In the genomic region with DNA sequence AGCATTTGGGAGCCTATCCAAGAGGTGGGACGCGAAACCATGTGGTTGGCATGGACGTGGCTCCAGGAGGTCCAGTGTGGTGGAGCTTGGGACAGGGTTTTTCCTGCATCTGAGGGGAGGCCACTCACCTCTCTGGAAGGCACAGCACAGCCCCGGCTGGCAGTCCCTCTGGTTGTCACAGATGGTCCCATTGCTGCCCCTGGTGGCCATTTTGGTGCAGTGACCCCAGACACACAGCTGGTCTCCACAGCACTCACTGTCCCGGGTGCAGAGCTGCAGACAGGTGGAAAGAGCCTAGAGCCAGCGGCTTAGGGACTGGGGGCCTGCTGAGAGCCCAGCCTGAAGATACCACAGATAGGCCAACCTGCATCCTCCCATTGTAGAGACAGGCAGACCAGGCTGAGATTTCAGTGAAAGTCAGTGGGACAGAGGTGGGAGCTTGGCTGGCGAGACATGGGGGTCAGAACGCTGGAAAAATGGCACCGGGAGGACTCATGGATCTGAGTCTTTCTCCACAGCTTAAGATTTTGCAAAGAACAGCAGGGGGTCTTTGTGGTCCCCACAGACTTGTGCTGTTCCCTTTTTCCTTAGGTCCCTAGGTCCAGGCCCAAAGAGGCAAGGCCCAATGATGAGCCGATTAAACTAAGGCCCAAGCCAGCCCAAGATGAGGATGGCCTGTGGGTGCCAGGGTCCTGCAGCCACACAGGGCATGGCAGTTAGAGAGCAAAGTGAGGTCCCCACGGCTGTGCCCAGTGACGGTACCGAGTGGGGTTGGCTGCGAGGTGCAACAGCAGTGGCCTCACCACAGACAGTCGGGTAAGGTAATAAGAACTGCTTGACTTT, we compare ENCODE assay signal across 8 cellular contexts. TPM values are rescaled to one million over a fixed set of nuclear protein-coding genes. Genes with fewer than 3 reads are reported as not detected.
DNase-seq lines count a peak whose midpoint lies in the region; ATAC-seq lines count a peak whose summit lies in the region.

No MANE protein-coding gene starts in this region.

- peak; percentile 89 for ATAC-seq in HG02610 (IDR thresholded peaks at IDR 0.05; ENCODE audit: unreplicated experiment)

- peak; percentile 52 for DNase-seq in SIG-M5 treated with dmso at 0.1 percent for 504 hours (lab: John Stamatoyannopoulos, UW; ENCODE audit: unreplicated experiment)
- DNase-seq in SIG-M5 (lab: John Stamatoyannopoulos, UW) = no peak
- DNase-seq in NCI-H1092 treated with DMSO at 0.1 percent for 48 hours (lab: John Stamatoyannopoulos, UW) = peak; percentile 69
- peak; percentile 21 for DNase-seq in activated CD4-positive, CD25-positive, alpha-beta regulatory T cell treated with anti-CD3 and anti-CD28 coated beads, Interleukin-2, amount 50 U/mL, for 16 hours (ENCODE audit: low read depth, low spot score)
- DNase-seq in cerebellar cortex (ENCODE audit: low spot score) = peak; percentile 74
- peak; percentile 56 to 73 for DNase-seq in lung microvascular endothelial cell (ENCODE audit: low read depth in 2 of 2)
- DNase-seq in stimulated activated CD8-positive, alpha-beta memory T cell treated with anti-CD3 and anti-CD28 coated beads, Interleukin-2, amount 100 ng/mL, for 1 hour (ENCODE audit: low read depth in 2 of 2) = peak; percentile 22 to 31

RNA-seq across cellular contexts. Expression of gene DKK3, which starts 41.4 kb away (rescaled TPM):
- total RNA-seq in lung microvascular endothelial cell = 219 and 225 TPM in 2 replicates
